16 cellular contexts compared by ENCODE assay signal in genomic region chr2:96386470-96386869, GRCh38. TPM values are rescaled to one million over a fixed set of nuclear protein-coding genes. Genes with fewer than 3 reads are reported as not detected.
DNase-seq lines count a peak whose midpoint lies in the region.
"Had no signal": no experiment of that assay in that cellular context is flagged by ENCODE, and none has a peak within 500 bp of the region (broad histone marks: within the 10 kb centered on the region; RNA-seq: fewer than 3 reads in every experiment).

No MANE protein-coding gene starts in this region.

- H3K4me3 Mint-ChIP-seq in activated CD4-positive, alpha-beta T cell treated with anti-CD3 and anti-CD28 coated beads, Interleukin-2, amount 10 ng/mL, durations not matched to agents 24 days and 14 days, result no peak overlapping the region
- H3K4me3 Mint-ChIP-seq: activated naive CD4-positive, alpha-beta T cell treated with anti-CD3 and anti-CD28 coated beads for 36 hours; activated T-cell treated with anti-CD3 and anti-CD28 coated beads, Interleukin-2, amount 50 U/mL, for 72 hours; natural killer cell treated with Interleukin-12 subunit alpha and Interleukin-12 subunit beta and Interleukin-15 and Interleukin-18, amount 100 ng/mL, for 72 hours had no signal

- H3K9me3 Mint-ChIP-seq in activated CD4-positive, alpha-beta T cell treated with anti-CD3 and anti-CD28 coated beads, Interleukin-2, amount 10 ng/mL, durations not matched to agents 24 days and 14 days, result peaks cover 6% of the 10 kb centered on the region
- H3K9me3 Mint-ChIP-seq: activated naive CD4-positive, alpha-beta T cell treated with anti-CD3 and anti-CD28 coated beads for 36 hours; activated T-cell treated with anti-CD3 and anti-CD28 coated beads, Interleukin-2, amount 50 U/mL, for 72 hours; natural killer cell treated with Interleukin-12 subunit alpha and Interleukin-12 subunit beta and Interleukin-15 and Interleukin-18, amount 100 ng/mL, for 72 hours had no signal

- no peaks in the 10 kb centered on the region for H3K36me3 Mint-ChIP-seq in activated CD4-positive, alpha-beta T cell treated with anti-CD3 and anti-CD28 coated beads, Interleukin-2, amount 10 ng/mL, durations not matched to agents 24 days and 14 days (ENCODE audit: low read depth)
- H3K36me3 Mint-ChIP-seq: natural killer cell treated with Interleukin-12 subunit alpha and Interleukin-12 subunit beta and Interleukin-15 and Interleukin-18, amount 100 ng/mL, for 72 hours had no signal

- peak; percentile 43 for DNase-seq in DMS 273 treated with DMSO at 0.1 percent for 48 hours (lab: John Stamatoyannopoulos, UW)
- DNase-seq in NCI-H1105 treated with DMSO at 0.1 percent for 48 hours (lab: John Stamatoyannopoulos, UW), result peak; percentile 68
- peak; percentile 41 for DNase-seq in RKO (ENCODE audit: low spot score)
- peak; percentile 32 for DNase-seq in left kidney (ENCODE audit: low read depth, low spot score)
- DNase-seq in iPS-NIHi11 (ENCODE audit: low spot score), result no peak
- no peak for DNase-seq in activated CD4-positive, alpha-beta T cell treated with anti-CD3 and anti-CD28 coated beads, Interleukin-2, amount 10 ng/mL, durations not matched to agents 24 days and 14 days
- no peak for DNase-seq in SK-N-DZ (ENCODE audit: low spot score)
- DNase-seq: activated CD4-positive, alpha-beta T cell treated with anti-CD3 and anti-CD28 coated beads for 4 hours; activated naive CD4-positive, alpha-beta T cell treated with anti-CD3 and anti-CD28 coated beads for 36 hours; activated T-cell treated with anti-CD3 and anti-CD28 coated beads, Interleukin-2, amount 50 U/mL, for 72 hours; amygdala; head of caudate nucleus; KBM-7; NCI-H524 treated with DMSO at 0.1 percent for 48 hours; upper lobe of left lung had no signal

- no peak overlapping the region for H3K27ac Mint-ChIP-seq in activated CD4-positive, alpha-beta T cell treated with anti-CD3 and anti-CD28 coated beads, Interleukin-2, amount 10 ng/mL, durations not matched to agents 24 days and 14 days
- H3K27ac Mint-ChIP-seq: activated naive CD4-positive, alpha-beta T cell treated with anti-CD3 and anti-CD28 coated beads for 36 hours; activated T-cell treated with anti-CD3 and anti-CD28 coated beads, Interleukin-2, amount 50 U/mL, for 72 hours; natural killer cell treated with Interleukin-12 subunit alpha and Interleukin-12 subunit beta and Interleukin-15 and Interleukin-18, amount 100 ng/mL, for 72 hours had no signal

- intact Hi-C loops in activated CD4-positive, alpha-beta T cell treated with anti-CD3 and anti-CD28 coated beads, Interleukin-2, amount 10 ng/mL, durations not matched to agents 24 days and 14 days (cut with micrococcal nuclease), result no loop called here

- peaks cover 8% of the 10 kb centered on the region for H3K4me1 Mint-ChIP-seq in activated CD4-positive, alpha-beta T cell treated with anti-CD3 and anti-CD28 coated beads, Interleukin-2, amount 10 ng/mL, durations not matched to agents 24 days and 14 days

- peaks cover 2% of the 10 kb centered on the region for H3K27me3 Mint-ChIP-seq in activated CD4-positive, alpha-beta T cell treated with anti-CD3 and anti-CD28 coated beads, Interleukin-2, amount 10 ng/mL, durations not matched to agents 24 days and 14 days
- H3K27me3 Mint-ChIP-seq: natural killer cell treated with Interleukin-12 subunit alpha and Interleukin-12 subunit beta and Interleukin-15 and Interleukin-18, amount 100 ng/mL, for 72 hours had no signal

RNA-seq across cellular contexts. Expression of gene NCAPH, which starts 50.9 kb away (rescaled TPM):
- 59.0 and 62.2 TPM in 2 replicates for total RNA-seq in activated CD4-positive, alpha-beta T cell treated with anti-CD3 and anti-CD28 coated beads, Interleukin-2, amount 10 ng/mL, durations not matched to agents 24 days and 14 days
- polyA plus RNA-seq in SK-N-DZ (2014; cell fraction: cytosol; rRNA removed), result 64.3 and 69.5 TPM in 2 replicates
- polyA plus RNA-seq in SK-N-DZ (2014; cell fraction: nucleus; rRNA removed), result 54.5 and 58.5 TPM in 2 replicates

Comparison
In these comparisons a context has a peak if more than half of its experiments do, and no peak if none do; other contexts are left out.
1. DNase-seq: peak in DMS 273 treated with DMSO at 0.1 percent for 48 hours (single experiment), NCI-H1105 treated with DMSO at 0.1 percent for 48 hours (single experiment), RKO (single experiment) and left kidney (single experiment); none in iPS-NIHi11 (single experiment), activated CD4-positive, alpha-beta T cell treated with anti-CD3 and anti-CD28 coated beads, Interleukin-2, amount 10 ng/mL, durations not matched to agents 24 days and 14 days (single experiment) and SK-N-DZ (single experiment).